In genomic region chr22:28034760-28035401, GRCh38 we compare ENCODE assay signal across 8 cellular contexts.
A peak's percentile ranks its signal among the peaks of the same experiment; 100 is the strongest.
DNase-seq lines count a peak whose midpoint lies in the region; ATAC-seq and TF ChIP-seq lines count a peak whose summit lies in the region.

No MANE protein-coding gene starts in this region.

- DNase-seq in AG10803 (ENCODE audit: low read depth) = peak; percentile 49
- peak; percentile 90 for DNase-seq in NCI-H1436 treated with DMSO at 0.1 percent for 48 hours (lab: John Stamatoyannopoulos, UW)
- peak in 34 of 56 donors; percentile 13 to 81 (median 42) for DNase-seq in amygdala (lab: John Stamatoyannopoulos, UW)
- peak; percentile 74 for DNase-seq in iris pigment epithelial cell (ENCODE audit: low read depth)
- DNase-seq in H7 = no peak
- no peak for DNase-seq in activated T-cell treated with anti-CD3 and anti-CD28 coated beads for 4 hours

- H3K27ac ChIP-seq in temporal lobe (ENCODE audit: low read depth, low read length) = peak overlapping the region; percentile 82

- no peak for ATAC-seq in HG02973 (IDR thresholded peaks at IDR 0.05; ENCODE audit: unreplicated experiment)

- H3K27me3 ChIP-seq in H7 (ENCODE audit: control insufficient read depth, insufficient read depth, low read length) = no peaks in the 10 kb centered on the region

- H3K4me3 ChIP-seq in AG10803 (ENCODE audit: low read length) = no peak overlapping the region
- H3K4me3 ChIP-seq in H7 (ENCODE audit: insufficient read depth, low read depth, low read length) = no peak overlapping the region

- no peak for TF ChIP-seq CTCF in AG10803 (conservative IDR thresholded peaks at IDR 0.05; ENCODE audit: low read length)

- no peaks in the 10 kb centered on the region for H3K36me3 ChIP-seq in H7 (replicated peaks; ENCODE audit: control insufficient read depth, insufficient read depth, low read length)

Comparison
In these comparisons a context has a peak if more than half of its experiments do, and no peak if none do; other contexts are left out.
1. DNase-seq: peak in AG10803 (single experiment), NCI-H1436 treated with DMSO at 0.1 percent for 48 hours (single experiment), amygdala (34 of 56) and iris pigment epithelial cell (single experiment); none in H7 (single experiment) and activated T-cell treated with anti-CD3 and anti-CD28 coated beads for 4 hours (single experiment).